1 cellular context compared by ENCODE assay signal in genomic region chr9:131657456-131657855, GRCh38.
TF ChIP-seq lines count a peak whose summit lies in the region.

No MANE protein-coding gene starts in this region.

TF ChIP-seq in HepG2, 621 proteins besides CTCF, POLR2A, EP300 and RAD21:
- no peak for TF ChIP-seq PRDM4 (CRISPR knock-in tag; IDR thresholded peaks at IDR 0.05; ENCODE audit: borderline replicate concordance)
- no peak for TF ChIP-seq ATAD3A (CRISPR knock-in tag; IDR thresholded peaks at IDR 0.05)
- no peak for TF ChIP-seq ZNF460 (CRISPR knock-in tag; IDR thresholded peaks at IDR 0.05; ENCODE audit: borderline replicate concordance)
- TF ChIP-seq KDM3A (CRISPR knock-in tag; IDR thresholded peaks at IDR 0.05; ENCODE audit: low read depth): no peak
- TF ChIP-seq ZFP37 (CRISPR knock-in tag; IDR thresholded peaks at IDR 0.05; ENCODE audit: borderline replicate concordance): no peak
- no peak for TF ChIP-seq GLI4 (CRISPR knock-in tag; IDR thresholded peaks at IDR 0.05; ENCODE audit: borderline replicate concordance)
- no peak for TF ChIP-seq KLF13 (CRISPR knock-in tag; IDR thresholded peaks at IDR 0.05)
- TF ChIP-seq FOXP4 (CRISPR knock-in tag; IDR thresholded peaks at IDR 0.05): no peak
- TF ChIP-seq ZNF260 (CRISPR knock-in tag; IDR thresholded peaks at IDR 0.05; ENCODE audit: borderline replicate concordance, low read depth): no peak
